In the genomic region with DNA sequence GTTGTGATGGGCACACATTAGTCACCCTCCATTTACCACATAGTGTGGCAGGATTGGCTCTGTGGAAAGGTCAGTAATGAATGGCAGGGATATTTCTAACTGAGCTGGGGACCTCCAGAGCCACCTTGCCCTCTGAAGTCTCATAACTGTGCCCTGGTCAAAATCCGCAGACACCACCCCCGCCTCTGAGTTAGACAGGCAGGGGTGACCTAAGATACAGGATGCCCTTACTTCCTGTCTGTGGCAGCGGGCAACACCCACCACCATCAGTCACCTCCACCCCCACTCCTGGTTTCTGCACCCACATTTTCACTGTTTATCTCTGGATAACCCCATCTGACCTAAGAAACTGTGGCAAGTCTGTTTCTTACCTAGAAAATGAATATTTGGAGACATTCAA, we compare ENCODE assay signal across 8 cellular contexts. TPM values are rescaled to one million over a fixed set of nuclear protein-coding genes. Genes with fewer than 3 reads are reported as not detected.
A peak's percentile ranks its signal among the peaks of the same experiment; 100 is the strongest.
DNase-seq lines count a peak whose midpoint lies in the region; ATAC-seq and TF ChIP-seq lines count a peak whose summit lies in the region.

No MANE protein-coding gene starts in this region.

- H3K4me2 ChIP-seq in Karpas-422 (ENCODE audit: low read depth, low read length, poor library complexity, severe bottlenecking), result peak overlapping the region; percentile 27

- ATAC-seq in GM19025 (IDR thresholded peaks at IDR 0.05; ENCODE audit: low read depth, unreplicated experiment) (peak; percentile 67), HG03025 (IDR thresholded peaks at IDR 0.05; ENCODE audit: low FRiP score, unreplicated experiment) (no peak)

- H3K27ac ChIP-seq in Karpas-422 (ENCODE audit: low read length) (no peak overlapping the region; the same call in 1 of the 2 replicates), tibial artery (no peak overlapping the region)

- peak overlapping the region; percentile 15; the same call in 1 of the 2 replicates for H3K9ac ChIP-seq in Karpas-422 (ENCODE audit: low read length)

- H4K20me1 ChIP-seq in Karpas-422 (ENCODE audit: insufficient read depth, low read depth, low read length), result no peaks in the 10 kb centered on the region

- H3K27me3 ChIP-seq in Karpas-422 (ENCODE audit: low read length), result no peaks in the 10 kb centered on the region
- H3K27me3 ChIP-seq in tibial artery, result no peaks in the 10 kb centered on the region

- intact Hi-C loops in tibial artery (cut with DNase I; ENCODE audit: low total_unique reads), result no loop called here

- H3K9me3 ChIP-seq in Karpas-422 (ENCODE audit: low read length) (no peaks in the 10 kb centered on the region), tibial artery (no peaks in the 10 kb centered on the region)

- H3K4me3 ChIP-seq in Karpas-422 (ENCODE audit: low read length), result no peak overlapping the region
- no peak overlapping the region for H3K4me3 ChIP-seq in tibial artery

- no peaks in the 10 kb centered on the region for H3K79me2 ChIP-seq in Karpas-422 (ENCODE audit: low read length)

- H3K4me1 ChIP-seq in Karpas-422 (ENCODE audit: low read length), result peaks cover 69% of the 10 kb centered on the region
- peaks cover 0 to 6% (median 3%) of the 10 kb centered on the region in 4 donors for H3K4me1 ChIP-seq in tibial artery

- H3K36me3 ChIP-seq in Karpas-422 (ENCODE audit: insufficient read depth, low read length), result no peaks in the 10 kb centered on the region
- no peaks in the 10 kb centered on the region for H3K36me3 ChIP-seq in tibial artery

- TF ChIP-seq CTCF in tibial artery (IDR thresholded peaks at IDR 0.05), result no peak

- no peaks in the 10 kb centered on the region for H3K9me2 ChIP-seq in Karpas-422 (replicated peaks; ENCODE audit: insufficient read depth, low read length)

- DNase-seq in Karpas-422, result no peak
- peak; percentile 47 for DNase-seq in activated T-cell treated with anti-CD3 and anti-CD28 coated beads for 4 hours
- DNase-seq in stimulated activated CD4-positive, alpha-beta T cell treated with anti-CD3 and anti-CD28 coated beads, Interleukin-2, amount 100 ng/mL, for 48 hours, result peak; percentile 50 to 55
- DNase-seq in COLO668 (lab: John Stamatoyannopoulos, UW; ENCODE audit: unreplicated experiment), result no peak
- no peak for DNase-seq in tibial artery
- no peak for DNase-seq in NCI-H2081 treated with DMSO at 0.1 percent for 48 hours (lab: John Stamatoyannopoulos, UW)

- peak overlapping the region; percentile 26 for H2AFZ ChIP-seq in Karpas-422 (ENCODE audit: low read length)

RNA-seq across cellular contexts. Expression of a gene that starts 25.5 kb away (rescaled TPM):
- 19.0 and 27.7 TPM in 2 replicates for total RNA-seq in Karpas-422 (2014; rRNA removed; shearing (Covaris generic); ENCODE audit: low replicate concordance)

RNA-seq across cellular contexts. Expression of a gene that starts 40.6 kb away (rescaled TPM):
- 11.8 and 17.3 TPM in 2 replicates for total RNA-seq in Karpas-422 (2014; rRNA removed; shearing (Covaris generic); ENCODE audit: low replicate concordance)

RNA-seq across cellular contexts. Expression of a gene that starts 54.7 kb away (rescaled TPM):
- 20.5 and 25.5 TPM in 2 replicates for total RNA-seq in Karpas-422 (2014; rRNA removed; shearing (Covaris generic); ENCODE audit: low replicate concordance)

Comparison
In these comparisons a context has a peak if more than half of its experiments do, and no peak if none do; other contexts are left out.
1. DNase-seq: peak in activated T-cell treated with anti-CD3 and anti-CD28 coated beads for 4 hours (single experiment) and stimulated activated CD4-positive, alpha-beta T cell treated with anti-CD3 and anti-CD28 coated beads, Interleukin-2, amount 100 ng/mL, for 48 hours (2 of 2); none in Karpas-422 (single experiment), COLO668 (single experiment), tibial artery (0 of 2) and NCI-H2081 treated with DMSO at 0.1 percent for 48 hours (single experiment).